19 cellular contexts compared by ENCODE assay signal in the genomic region with DNA sequence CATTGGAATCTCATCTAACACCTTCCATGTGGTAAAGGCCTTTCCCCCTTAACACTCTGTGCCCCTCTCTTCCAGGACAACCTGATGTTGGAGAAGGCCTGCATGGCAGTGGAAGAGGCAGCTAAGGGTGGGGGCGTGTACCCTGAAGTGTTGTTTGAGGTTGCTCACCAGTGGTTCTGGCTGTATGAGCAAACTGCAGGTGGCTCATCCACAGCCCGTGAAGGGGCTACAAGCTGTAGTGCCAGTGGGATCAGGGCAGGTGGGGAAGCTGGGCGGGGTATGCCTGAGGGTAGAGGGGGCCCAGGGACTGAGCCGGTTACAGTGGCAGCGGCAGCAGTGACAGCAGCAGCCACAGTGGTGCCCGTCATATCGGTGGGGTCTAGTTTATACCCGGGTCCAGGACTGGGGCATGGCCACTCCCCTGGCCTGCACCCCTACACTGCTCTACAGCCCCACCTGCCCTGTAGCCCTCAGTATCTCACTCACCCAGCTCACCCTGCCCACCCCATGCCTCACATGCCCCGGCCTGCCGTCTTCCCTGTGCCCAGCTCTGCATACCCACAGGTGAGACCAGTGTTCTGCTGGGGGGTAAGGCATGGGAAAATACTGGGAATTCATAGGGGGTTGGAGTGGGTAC. TPM values are rescaled to one million over a fixed set of nuclear protein-coding genes. Genes with fewer than 3 reads are reported as not detected.
A peak's percentile ranks its signal among the peaks of the same experiment; 100 is the strongest.
DNase-seq lines count a peak whose midpoint lies in the region; ATAC-seq and TF ChIP-seq lines count a peak whose summit lies in the region.
"Had no signal": no experiment of that assay in that cellular context is flagged by ENCODE, and none has a peak within 500 bp of the region (broad histone marks: within the 10 kb centered on the region; RNA-seq: fewer than 3 reads in every experiment).

No MANE protein-coding gene starts in this region.

- no peak overlapping the region for H3K27ac ChIP-seq in heart right ventricle
- no peak overlapping the region for H3K27ac ChIP-seq in left ventricle myocardium inferior (replicated peaks)
- H3K27ac ChIP-seq in naive thymus-derived CD4-positive, alpha-beta T cell (ENCODE audit: low read depth, low read length): no peak overlapping the region
- no peak overlapping the region for H3K27ac ChIP-seq in ovary
- H3K27ac ChIP-seq: heart left ventricle, vagina had no signal

- intact Hi-C loops in heart right ventricle (cut with DNase I): no loop called here
- intact Hi-C loops in left ventricle myocardium inferior (cut with micrococcal nuclease): no loop called here
- intact Hi-C loops in naive thymus-derived CD4-positive, alpha-beta T cell (cut with micrococcal nuclease): loop anchor here in 1 of 2 donors (2.0 kb wide), 1 partner anchor 14 kb away; a partner anchor contains a TSS
- intact Hi-C loops in ovary (cut with DNase I): no loop called here

- ATAC-seq in heart right ventricle (peak in 5 of 8 donors; percentile 11 to 35 (median 18)), GM21619 (IDR thresholded peaks at IDR 0.05; ENCODE audit: unreplicated experiment) (no peak)
- peak; percentile 33 for ATAC-seq in naive thymus-derived CD4-positive, alpha-beta T cell

- no peaks in the 10 kb centered on the region for H3K9me3 Mint-ChIP-seq in chondrocyte (ENCODE audit: low read depth)
- peaks cover 0 to 2% (median 0%) of the 10 kb centered on the region in 11 donors for H3K9me3 Mint-ChIP-seq in naive thymus-derived CD4-positive, alpha-beta T cell
- H3K9me3 Mint-ChIP-seq: activated B cell treated with CpG ODN at 0.5 μM for 24 hours; natural killer cell treated with Interleukin-12 subunit alpha and Interleukin-12 subunit beta and Interleukin-15 and Interleukin-18, amount 100 ng/mL, for 72 hours had no signal

- TF ChIP-seq CTCF in heart right ventricle (IDR thresholded peaks at IDR 0.05): no peak
- TF ChIP-seq CTCF in left ventricle myocardium inferior (IDR thresholded peaks at IDR 0.05; ENCODE audit: borderline replicate concordance): no peak
- TF ChIP-seq CTCF in chondrocyte (IDR thresholded peaks at IDR 0.05): no peak
- TF ChIP-seq CTCF in ovary (IDR thresholded peaks at IDR 0.05): no peak

- no peaks in the 10 kb centered on the region for H3K27me3 ChIP-seq in heart right ventricle
- H3K27me3 ChIP-seq in left ventricle myocardium inferior (ENCODE audit: low read depth): no peaks in the 10 kb centered on the region
- no peaks in the 10 kb centered on the region for H3K27me3 ChIP-seq in naive thymus-derived CD4-positive, alpha-beta T cell (ENCODE audit: control insufficient read depth in 2 of 2, insufficient read depth in 2 of 2, low read length in 2 of 2)
- H3K27me3 ChIP-seq in ovary: no peaks in the 10 kb centered on the region
- H3K27me3 ChIP-seq: heart left ventricle, vagina had no signal

- WGBS in heart right ventricle, 2 donors: 86 to 89% methylated on average over 10 of the region's 10 CpGs
- 68 to 75% (median 72%) methylated on average over 10 of the region's 10 CpGs for WGBS in ovary, 3 donors

- no peaks in the 10 kb centered on the region for H3K9me3 ChIP-seq in heart right ventricle
- H3K9me3 ChIP-seq in left ventricle myocardium inferior (replicated peaks): no peaks in the 10 kb centered on the region
- no peaks in the 10 kb centered on the region for H3K9me3 ChIP-seq in naive thymus-derived CD4-positive, alpha-beta T cell (ENCODE audit: control insufficient read depth in 2 of 3, low read length in 3 of 3)
- no peaks in the 10 kb centered on the region for H3K9me3 ChIP-seq in ovary
- H3K9me3 ChIP-seq: heart left ventricle, vagina had no signal

- no peak for TF ChIP-seq EP300 in ovary (IDR thresholded peaks at IDR 0.05)

- H3K36me3 ChIP-seq in heart right ventricle (peaks cover 0 to 100% (median 78%) of the 10 kb centered on the region in 9 donors), left ventricle myocardium inferior (peaks cover 100% of the 10 kb centered on the region), ovary (no peaks in the 10 kb centered on the region)
- peaks cover 22 to 78% (median 38%) of the 10 kb centered on the region in 3 experiments for H3K36me3 ChIP-seq in naive thymus-derived CD4-positive, alpha-beta T cell (ENCODE audit: control insufficient read depth in 2 of 3, insufficient read depth in 3 of 3, low read length in 3 of 3)

- CTCF ChIA-PET in naive thymus-derived CD4-positive, alpha-beta T cell (lab: Charles Lee): no interaction called here

- H3K36me3 Mint-ChIP-seq in chondrocyte (ENCODE audit: low read depth): peaks cover 43% of the 10 kb centered on the region
- peaks cover 11 to 39% (median 18%) of the 10 kb centered on the region in 5 donors for H3K36me3 Mint-ChIP-seq in naive thymus-derived CD4-positive, alpha-beta T cell

- no peak for DNase-seq in heart right ventricle
- no peak for DNase-seq in left ventricle myocardium inferior
- DNase-seq in chondrocyte (ENCODE audit: low spot score): peak; percentile 75
- no peak for DNase-seq in naive thymus-derived CD4-positive, alpha-beta T cell
- DNase-seq in cortex of kidney (lab: John Stamatoyannopoulos, UW): no peak
- no peak for DNase-seq in ovary
- DNase-seq in cerebellum (ENCODE audit: low spot score): no peak
- DNase-seq: activated B cell treated with CpG ODN at 0.5 μM for 24 hours; activated CD8-positive, alpha-beta memory T cell treated with anti-CD3 and anti-CD28 coated beads, Interleukin-2, amount 50 U/mL, for 48 hours; COR-L47; heart left ventricle; mammary epithelial cell; MM.1S; NCI-H187; NCI-H446 had no signal

- H3K4me1 ChIP-seq in heart right ventricle: no peaks in the 10 kb centered on the region
- no peaks in the 10 kb centered on the region for H3K4me1 ChIP-seq in left ventricle myocardium inferior
- H3K4me1 ChIP-seq in naive thymus-derived CD4-positive, alpha-beta T cell (ENCODE audit: control insufficient read depth in 2 of 2, insufficient read depth in 2 of 2, low read length in 2 of 2): no peaks in the 10 kb centered on the region
- no peaks in the 10 kb centered on the region for H3K4me1 ChIP-seq in ovary (ENCODE audit: insufficient read depth)
- H3K4me1 ChIP-seq: vagina had no signal

- H3K4me3 ChIP-seq in heart right ventricle (no peak overlapping the region), left ventricle myocardium inferior (no peak overlapping the region), ovary (no peak overlapping the region)
- no peak overlapping the region for H3K4me3 ChIP-seq in naive thymus-derived CD4-positive, alpha-beta T cell (ENCODE audit: low read length)
- H3K4me3 ChIP-seq: heart left ventricle, vagina had no signal

- no peak for TF ChIP-seq POLR2A in ovary (IDR thresholded peaks at IDR 0.05)

- peaks cover 4% of the 10 kb centered on the region for H3K4me1 Mint-ChIP-seq in chondrocyte (ENCODE audit: low read depth)
- H3K4me1 Mint-ChIP-seq in naive thymus-derived CD4-positive, alpha-beta T cell: peaks cover 0 to 14% (median 10%) of the 10 kb centered on the region in 7 donors

- H3K27ac Mint-ChIP-seq in chondrocyte (ENCODE audit: unreplicated experiment): no peak overlapping the region
- peak overlapping the region in 6 of 9 donors; percentile 10 to 59 (median 54) for H3K27ac Mint-ChIP-seq in naive thymus-derived CD4-positive, alpha-beta T cell
- H3K27ac Mint-ChIP-seq: activated B cell treated with CpG ODN at 0.5 μM for 24 hours; activated naive CD8-positive, alpha-beta T cell had no signal

- H3K4me3 Mint-ChIP-seq in chondrocyte (ENCODE audit: unreplicated experiment): no peak overlapping the region
- no peak overlapping the region for H3K4me3 Mint-ChIP-seq in naive thymus-derived CD4-positive, alpha-beta T cell
- H3K4me3 Mint-ChIP-seq: activated B cell treated with CpG ODN at 0.5 μM for 24 hours; activated naive CD8-positive, alpha-beta T cell; natural killer cell treated with Interleukin-12 subunit alpha and Interleukin-12 subunit beta and Interleukin-15 and Interleukin-18, amount 100 ng/mL, for 72 hours had no signal

- POLR2A ChIA-PET in naive thymus-derived CD4-positive, alpha-beta T cell (lab: Charles Lee): interaction anchor here (0.6 to 3.3 kb wide), 8 partner anchors 9 to 40 kb away, joined by 3 to 18 read pairs (median 3); a partner anchor contains a TSS

- H3K27me3 Mint-ChIP-seq in chondrocyte (ENCODE audit: low read depth): no peaks in the 10 kb centered on the region
- no peaks in the 10 kb centered on the region for H3K27me3 Mint-ChIP-seq in naive thymus-derived CD4-positive, alpha-beta T cell
- H3K27me3 Mint-ChIP-seq: activated B cell treated with CpG ODN at 0.5 μM for 24 hours; activated naive CD8-positive, alpha-beta T cell; natural killer cell treated with Interleukin-12 subunit alpha and Interleukin-12 subunit beta and Interleukin-15 and Interleukin-18, amount 100 ng/mL, for 72 hours had no signal

RNA-seq across cellular contexts. Expression of a gene that starts 12.4 kb away (rescaled TPM):
- total RNA-seq in heart right ventricle (10 to 100 TPM in 8 of 10 donors, 1 to 10 TPM in 2; 8.3 to 15.7 (median 11.5) TPM), left ventricle myocardium inferior (11.2 TPM), chondrocyte (24.4 to 29.0 TPM (median 27.3 TPM) in 3 replicates), ovary (10 to 100 TPM; 24.4 to 37.5 (median 30.5) TPM), cerebellum (19.1 TPM)
- polyA plus RNA-seq in heart right ventricle (10 to 100 TPM in 1 of 2 donors, 1 to 10 TPM in 1; 7.2 to 12.9 TPM), ovary (10 to 100 TPM; 16.7 to 17.0 TPM)
- 100 to 1,000 TPM in 3 of 5 experiments, 10 to 100 TPM in 2; 74.2 to 117 (median 104) TPM for total RNA-seq in naive thymus-derived CD4-positive, alpha-beta T cell
- polyA plus RNA-seq in naive thymus-derived CD4-positive, alpha-beta T cell: 10 to 100 TPM; 23.1 to 34.3 TPM

RNA-seq across cellular contexts. Expression of a gene that starts 13.6 kb away (rescaled TPM):
- 10 to 100 TPM; 35.2 to 72.5 (median 43.5) TPM for total RNA-seq in heart right ventricle
- polyA plus RNA-seq in heart right ventricle: 100 to 1,000 TPM in 1 of 2 donors, 10 to 100 TPM in 1; 64.1 to 139 TPM
- 46.2 TPM for total RNA-seq in left ventricle myocardium inferior
- 102 to 124 TPM (median 117 TPM) in 3 replicates for total RNA-seq in chondrocyte
- total RNA-seq in naive thymus-derived CD4-positive, alpha-beta T cell: 100 to 1,000 TPM in 1 of 5 experiments, 10 to 100 TPM in 4; 70.9 to 102 (median 83.2) TPM
- polyA plus RNA-seq in naive thymus-derived CD4-positive, alpha-beta T cell: 10 to 100 TPM in 1 of 2 donors, 1 to 10 TPM in 1; 9.9 to 27.9 TPM
- 10 to 100 TPM; 56.1 to 90.7 (median 69.3) TPM for total RNA-seq in ovary
- 10 to 100 TPM; 42.7 to 80.9 TPM for polyA plus RNA-seq in ovary
- total RNA-seq in cerebellum: 43.0 TPM

RNA-seq across cellular contexts. Expression of a gene that starts 17.2 kb away (rescaled TPM):
- total RNA-seq in heart right ventricle (10 to 100 TPM; 18.6 to 31.4 (median 21.5) TPM), left ventricle myocardium inferior (27.4 TPM), chondrocyte (14.8 to 27.5 TPM (median 17.4 TPM) in 3 replicates), ovary (10 to 100 TPM; 12.5 to 33.4 (median 16.9) TPM), cerebellum (14.2 TPM)
- polyA plus RNA-seq in heart right ventricle (10 to 100 TPM; 48.2 to 82.1 TPM), ovary (10 to 100 TPM; 26.3 to 30.6 TPM)
- 10 to 100 TPM in 3 of 5 experiments, 1 to 10 TPM in 2; 5.6 to 31.4 (median 14.9) TPM for total RNA-seq in naive thymus-derived CD4-positive, alpha-beta T cell
- polyA plus RNA-seq in naive thymus-derived CD4-positive, alpha-beta T cell: 10 to 100 TPM; 40.5 to 49.6 TPM

RNA-seq across cellular contexts. Expression of a gene that starts 54.9 kb away (rescaled TPM):
- total RNA-seq in heart right ventricle: 10 to 100 TPM; 44.5 to 59.7 (median 51.5) TPM
- polyA plus RNA-seq in heart right ventricle: 10 to 100 TPM; 33.4 to 34.6 TPM
- total RNA-seq in left ventricle myocardium inferior: 42.2 TPM
- 54.0 to 69.1 TPM (median 55.6 TPM) in 3 replicates for total RNA-seq in chondrocyte
- 100 to 1,000 TPM in 2 of 5 experiments, 10 to 100 TPM in 3; 68.7 to 122 (median 95.4) TPM for total RNA-seq in naive thymus-derived CD4-positive, alpha-beta T cell
- polyA plus RNA-seq in naive thymus-derived CD4-positive, alpha-beta T cell: 10 to 100 TPM; 23.3 to 41.4 TPM
- total RNA-seq in ovary: 10 to 100 TPM; 30.3 to 70.4 (median 58.8) TPM
- 10 to 100 TPM; 32.2 to 60.5 TPM for polyA plus RNA-seq in ovary
- 44.0 TPM for total RNA-seq in cerebellum
